Comparison of ENCODE assay signal across 19 cellular contexts in the genomic region with DNA sequence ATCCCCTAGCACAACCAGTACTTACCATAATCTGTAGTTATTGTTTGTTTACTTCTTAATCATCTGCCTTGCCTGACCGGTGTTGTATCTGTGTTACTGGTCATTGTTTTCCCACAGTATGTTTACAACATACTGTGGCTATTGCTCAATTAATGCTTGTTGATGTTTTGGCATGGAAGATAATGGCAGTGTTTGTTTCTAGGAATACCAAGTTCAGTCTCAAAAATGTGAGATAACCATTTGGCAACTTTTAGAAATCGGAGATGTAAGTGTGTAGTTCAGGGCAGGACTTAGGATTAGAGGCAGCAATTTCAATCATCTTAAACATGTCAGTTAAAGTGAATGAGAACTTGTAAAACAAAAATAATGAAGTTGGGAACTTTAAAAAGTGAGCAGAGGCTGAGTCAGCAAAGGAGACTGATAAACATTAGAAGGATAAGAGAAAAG.
"Had no signal": no experiment of that assay in that cellular context is flagged by ENCODE, and none has a peak within 500 bp of the region (broad histone marks: within the 10 kb centered on the region; RNA-seq: fewer than 3 reads in every experiment).

No MANE protein-coding gene starts in this region.

- H3K4me3 ChIP-seq: heart right ventricle, sigmoid colon, spleen had no signal

- H3K27me3 ChIP-seq: brain microvascular endothelial cell, heart right ventricle, sigmoid colon, spleen had no signal

- H3K27ac ChIP-seq: brain microvascular endothelial cell, epithelial cell of prostate, heart right ventricle, sigmoid colon, spleen had no signal

- H3K36me3 ChIP-seq: brain microvascular endothelial cell, sigmoid colon had no signal

- H3K9me3 ChIP-seq: sigmoid colon had no signal

- DNase-seq: activated CD4-positive, alpha-beta memory T cell treated with anti-CD3 and anti-CD28 coated beads, Interleukin-2, amount 10 ng/mL, durations not matched to agents 7 days and 5 days; activated CD4-positive, alpha-beta T cell treated with anti-CD3 and anti-CD28 coated beads for 48 hours; activated CD4-positive, CD25-positive, alpha-beta regulatory T cell; activated CD8-positive, alpha-beta memory T cell treated with anti-CD3 and anti-CD28 coated beads, Interleukin-2, amount 10 ng/mL, durations not matched to agents 7 days and 5 days; activated naive CD4-positive, alpha-beta T cell treated with Interleukin-2 at 50 U/mL for 16 hours; anterior cingulate cortex; brain microvascular endothelial cell; cerebellar nuclear complex; effector CD8-positive, alpha-beta T cell; heart right ventricle; left cardiac atrium; mesendoderm; naive thymus-derived CD4-positive, alpha-beta T cell; posterior cingulate gyrus; sigmoid colon; spleen; stimulated activated naive B cell treated with anti-CD40 and anti-IgM and Interleukin-4, amounts not matched to agents 10 μg/mL and 1 μg/mL and 100 μg/mL, for 72 hours; T1000 had no signal
